Comparison of ENCODE assay signal across 9 cellular contexts in genomic region chr1:94501426-94501825, GRCh38.
"Had no signal": no experiment of that assay in that cellular context is flagged by ENCODE, and none has a peak within 500 bp of the region (broad histone marks: within the 10 kb centered on the region; RNA-seq: fewer than 3 reads in every experiment).

No MANE protein-coding gene starts in this region.

- FAIRE-seq: H1, H54, HTR-8/SVneo, K562 had no signal

- H3K4me2 ChIP-seq: GM23338 had no signal

- H3K4me3 ChIP-seq: GM23338, K562 had no signal

- ATAC-seq: GM23338, K562 had no signal

- H2AFZ ChIP-seq: GM23338 had no signal

- DNase-seq: H9, HCEC 1CT, IMR-90, KG1 had no signal
